Comparison of ENCODE assay signal across 23 cellular contexts in the genomic region with DNA sequence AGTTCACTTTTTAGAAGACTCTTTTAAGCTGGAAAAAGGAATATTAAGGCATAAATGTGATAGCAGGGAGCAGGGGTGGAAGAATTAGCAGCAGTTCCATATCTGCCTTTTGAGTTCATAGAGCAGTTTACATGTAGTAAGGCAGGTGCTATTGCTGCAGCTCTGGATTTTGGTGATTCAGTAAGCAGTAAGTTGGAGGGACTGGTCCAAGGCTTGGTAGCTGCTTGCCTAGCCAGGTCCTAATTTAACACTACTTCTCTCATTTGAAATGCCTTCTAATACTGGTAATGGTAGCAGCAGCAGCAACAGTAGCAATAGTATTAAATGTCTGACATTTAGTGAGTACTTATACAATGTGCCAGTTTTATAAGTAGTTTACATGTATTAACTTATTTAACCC.
"Had no signal": no experiment of that assay in that cellular context is flagged by ENCODE, and none has a peak within 500 bp of the region (broad histone marks: within the 10 kb centered on the region; RNA-seq: fewer than 3 reads in every experiment).

No MANE protein-coding gene starts in this region.

- H3K4me1 ChIP-seq: esophagus squamous epithelium, lower lobe of right lung had no signal

- H3K9me3 ChIP-seq: esophagus squamous epithelium, gastroesophageal sphincter, heart right ventricle, left lung, lower lobe of right lung, mucosa of descending colon had no signal

- H3K4me3 ChIP-seq: coronary artery, dorsolateral prefrontal cortex, esophagus squamous epithelium, gastroesophageal sphincter, heart right ventricle, left lung, lower lobe of right lung, mucosa of descending colon had no signal

- ATAC-seq: esophagus mucosa, gastroesophageal sphincter, heart right ventricle, left cardiac atrium, left lung, left ventricle myocardium superior, lower lobe of right lung, mucosa of descending colon had no signal

- H3K4me3 Mint-ChIP-seq: mesothelial cell of epicardium, naive B cell had no signal

- H3K27me3 ChIP-seq: dorsolateral prefrontal cortex, esophagus squamous epithelium, gastroesophageal sphincter, heart right ventricle, left lung had no signal

- H3K27me3 Mint-ChIP-seq: naive B cell had no signal

- H3K4me1 Mint-ChIP-seq: mesothelial cell of epicardium had no signal

- DNase-seq: dermis blood vessel endothelial cell; dorsolateral prefrontal cortex; effector CD4-positive, alpha-beta T cell; effector memory CD4-positive, alpha-beta T cell; erythroblast; esophagus squamous epithelium; foreskin melanocyte; glutamatergic neuron; head of caudate nucleus; heart right ventricle; hippocampal formation; left cardiac atrium; left lung; left ventricle myocardium superior; lower lobe of right lung; mesenchymal stem cell; mucosa of descending colon; naive B cell had no signal

- H3K27ac Mint-ChIP-seq: mesothelial cell of epicardium, naive B cell had no signal

- H3K27ac ChIP-seq: coronary artery, dorsolateral prefrontal cortex, epithelial cell of prostate, esophagus squamous epithelium, gastroesophageal sphincter, heart right ventricle, left lung, lower lobe of right lung had no signal

- H3K9me3 Mint-ChIP-seq: mesothelial cell of epicardium, naive B cell had no signal
